ENCODE assay signal across 9 cellular contexts in genomic region chr20:21100590-21101452, GRCh38. TPM values are rescaled to one million over a fixed set of nuclear protein-coding genes. Genes with fewer than 3 reads are reported as not detected.
DNase-seq lines count a peak whose midpoint lies in the region; ATAC-seq and TF ChIP-seq lines count a peak whose summit lies in the region.
"Had no signal": no experiment of that assay in that cellular context is flagged by ENCODE, and none has a peak within 500 bp of the region (broad histone marks: within the 10 kb centered on the region; RNA-seq: fewer than 3 reads in every experiment).

No MANE protein-coding gene starts in this region.

- H3K27ac Mint-ChIP-seq in naive thymus-derived CD8-positive, alpha-beta T cell = peak overlapping the region in 7 of 10 donors; percentile 21 to 95 (median 53)

- DNase-seq in SK-N-SH (peak; percentile 52), dorsolateral prefrontal cortex (no peak), AG20443 (ENCODE audit: low spot score) (no peak)
- DNase-seq in naive thymus-derived CD8-positive, alpha-beta T cell = peak in 1 of 10 donors; percentile 13

- peaks cover 0 to 6% (median 0%) of the 10 kb centered on the region in 3 donors for H3K36me3 Mint-ChIP-seq in naive thymus-derived CD8-positive, alpha-beta T cell

- POLR2A ChIA-PET in SK-N-SH (lab: Yijun Ruan, JAX) = no interaction called here
- POLR2A ChIA-PET in naive thymus-derived CD8-positive, alpha-beta T cell (lab: Charles Lee) = interaction anchor here (0.7 to 2.9 kb wide), 3 partner anchors 10 to 25 kb away, joined by 3 to 9 read pairs (median 4); partner anchors contain the start of gene KIZ

- no peaks in the 10 kb centered on the region for H3K9me2 ChIP-seq in SK-N-SH

- WGBS in SK-N-SH (ENCODE audit: low lambda C conversion rate) = 25% methylated on average over 48 of the region's 64 CpGs

- intact Hi-C loops in dorsolateral prefrontal cortex (cut with DNase I) = loop anchor here (5.0 to 10.0 kb wide), 3 partner anchors 131 to 406 kb away; no protein-coding TSS in a partner anchor

- H3K36me3 ChIP-seq in SK-N-SH (replicated peaks in 1 of 2; ENCODE audit: control insufficient read depth in 1 of 2, insufficient read depth in 2 of 2, low read length in 1 of 2) (no peaks in the 10 kb centered on the region), OCI-LY3 (replicated peaks; ENCODE audit: low read depth, low read length) (no peaks in the 10 kb centered on the region)

- peaks cover 14 to 46% (median 38%) of the 10 kb centered on the region in 4 donors for H3K4me1 Mint-ChIP-seq in naive thymus-derived CD8-positive, alpha-beta T cell

- H3K4me2 ChIP-seq in SK-N-SH (peak overlapping the region; percentile 72), OCI-LY3 (ENCODE audit: low read length) (peak overlapping the region; percentile 97)

- peaks cover 52 to 92% (median 75%) of the 10 kb centered on the region in 5 donors for H3K27me3 Mint-ChIP-seq in naive thymus-derived CD8-positive, alpha-beta T cell

- ATAC-seq in SK-N-SH treated with all-trans-retinoic acid at 6 μM for 48 hours (no peak), HG03571 (IDR thresholded peaks at IDR 0.05; ENCODE audit: unreplicated experiment) (no peak), GM21526 (IDR thresholded peaks at IDR 0.05; ENCODE audit: low FRiP score, unreplicated experiment) (no peak)
- ATAC-seq in naive thymus-derived CD8-positive, alpha-beta T cell = peak in 1 of 2 donors; percentile 4

- no peaks in the 10 kb centered on the region for H3F3A ChIP-seq in SK-N-SH (replicated peaks; ENCODE audit: insufficient read depth)

- H3K9ac ChIP-seq in SK-N-SH = no peak overlapping the region
- H3K9ac ChIP-seq in OCI-LY3 (ENCODE audit: low read length) = peak overlapping the region; percentile 66

- H3K4me3 ChIP-seq in SK-N-SH (ENCODE audit: low read depth in 2 of 2, low read length in 1 of 2) (peak overlapping the region; percentile 26 to 30; a peak in 3 of 4 replicates), OCI-LY3 (ENCODE audit: low read length) (peak overlapping the region; percentile 89), dorsolateral prefrontal cortex (peak overlapping the region; percentile 29 to 76 (median 57))

- H2AFZ ChIP-seq in SK-N-SH (ENCODE audit: low read depth) (peak overlapping the region; percentile 54), OCI-LY3 (ENCODE audit: low read depth, low read length) (peak overlapping the region; percentile 97)

- peaks cover 0 to 8% (median 0%) of the 10 kb centered on the region in 9 donors for H3K9me3 Mint-ChIP-seq in naive thymus-derived CD8-positive, alpha-beta T cell

- peak overlapping the region; percentile 76 to 94 (median 88) for H3K4me3 Mint-ChIP-seq in naive thymus-derived CD8-positive, alpha-beta T cell

- TF ChIP-seq RAD21 in SK-N-SH (IDR thresholded peaks at IDR 0.05; ENCODE audit: low read length) = no peak

- H3K9me3 ChIP-seq in SK-N-SH (no peaks in the 10 kb centered on the region), OCI-LY3 (ENCODE audit: insufficient read depth, low read length) (no peaks in the 10 kb centered on the region)

- H3K27me3 ChIP-seq in SK-N-SH (ENCODE audit: insufficient read depth) (peaks cover 77% of the 10 kb centered on the region), OCI-LY3 (ENCODE audit: low read depth, low read length) (peaks cover 42% of the 10 kb centered on the region), dorsolateral prefrontal cortex (peaks cover 3 to 98% (median 80%) of the 10 kb centered on the region in 45 donors)

- CTCF ChIA-PET in SK-N-SH (lab: Yijun Ruan, JAX) = interaction anchor here (1.2 to 1.5 kb wide), 2 partner anchors 405 to 515 kb away, joined by 3 to 5 read pairs; no protein-coding TSS in a partner anchor

- H3K27ac ChIP-seq in SK-N-SH (ENCODE audit: low read depth in 2 of 2, low read length in 1 of 2) = no peak overlapping the region
- H3K27ac ChIP-seq in OCI-LY3 (ENCODE audit: low read length) = no peak overlapping the region
- peak overlapping the region in 51 of 59 donors; percentile 6 to 84 (median 69) for H3K27ac ChIP-seq in dorsolateral prefrontal cortex
- H3K27ac ChIP-seq: C4-2B had no signal

- H3K4me1 ChIP-seq in SK-N-SH (ENCODE audit: control insufficient read depth in 1 of 2, insufficient read depth in 2 of 2, low read depth in 1 of 2, low read length in 1 of 2) (peaks cover 0 to 23% of the 10 kb centered on the region in 2 experiments; a peak in 1 of 4 replicates), OCI-LY3 (ENCODE audit: low read length) (peaks cover 16% of the 10 kb centered on the region)

- H4K20me1 ChIP-seq in SK-N-SH (ENCODE audit: insufficient read depth) (no peaks in the 10 kb centered on the region), OCI-LY3 (ENCODE audit: insufficient read depth, low read length) (no peaks in the 10 kb centered on the region)

- TF ChIP-seq EP300 in SK-N-SH (IDR thresholded peaks at IDR 0.05; ENCODE audit: borderline replicate concordance in 1 of 2, low read depth in 1 of 2, low read length in 1 of 2) = no peak

- no peaks in the 10 kb centered on the region for H3K79me2 ChIP-seq in SK-N-SH (ENCODE audit: insufficient read depth)
- H3K79me2 ChIP-seq in OCI-LY3 (ENCODE audit: low read length) = no peaks in the 10 kb centered on the region

- TF ChIP-seq CTCF in SK-N-SH (IDR thresholded peaks at IDR 0.05) (no peak), OCI-LY3 (IDR thresholded peaks at IDR 0.05; ENCODE audit: low read depth, low read length) (no peak), dorsolateral prefrontal cortex (IDR thresholded peaks at IDR 0.05 in 54 of 56, conservative IDR thresholded peaks at IDR 0.05 in 2 of 56; ENCODE audit: low read depth in 1 of 56, partially characterized antibody in 56 of 56) (no peak)

TF ChIP-seq in SK-N-SH, 30 proteins besides CTCF, POLR2A, EP300 and RAD21:
- TF ChIP-seq EZH2phosphoT487 (IDR thresholded peaks at IDR 0.05; ENCODE audit: borderline replicate concordance, low read depth) = peak; percentile 94
- TF ChIP-seq IRF3 (IDR thresholded peaks at IDR 0.05; ENCODE audit: low read depth, low read length) = no peak
- no peak for TF ChIP-seq MAX (IDR thresholded peaks at IDR 0.05; ENCODE audit: low read depth)

TF ChIP-seq in SK-N-SH treated with all-trans-retinoic acid at 6 μM for 48 hours, 23 proteins besides CTCF, POLR2A, EP300 and RAD21:
- TF ChIP-seq ESRRG (CRISPR knock-in tag; IDR thresholded peaks at IDR 0.05) (no peak), ISL1 (CRISPR knock-in tag; IDR thresholded peaks at IDR 0.05) (no peak), ZNF8 (CRISPR knock-in tag; IDR thresholded peaks at IDR 0.05) (no peak), TCF4 (CRISPR knock-in tag; IDR thresholded peaks at IDR 0.05; ENCODE audit: borderline replicate concordance) (no peak), CSRNP3 (CRISPR knock-in tag; IDR thresholded peaks at IDR 0.05) (no peak), OSR1 (CRISPR knock-in tag; IDR thresholded peaks at IDR 0.05) (no peak), ZFP3 (CRISPR knock-in tag; IDR thresholded peaks at IDR 0.05) (no peak), SNAI2 (CRISPR knock-in tag; IDR thresholded peaks at IDR 0.05) (no peak), PATZ1 (CRISPR knock-in tag; IDR thresholded peaks at IDR 0.05; ENCODE audit: borderline replicate concordance) (no peak), ARNTL (CRISPR knock-in tag; IDR thresholded peaks at IDR 0.05; ENCODE audit: borderline replicate concordance, low read depth) (no peak), CSDC2 (CRISPR knock-in tag; IDR thresholded peaks at IDR 0.05) (no peak)

RNA-seq across cellular contexts. Expression of gene LINC00237, which starts 5.3 kb away (rescaled TPM):
- not detected in 2 replicates for polyA plus RNA-seq in SK-N-SH (2012; rRNA removed)
- not detected in 2 replicates for polyA plus RNA-seq in SK-N-SH (2012; cell fraction: cytosol; rRNA removed)
- polyA plus RNA-seq in SK-N-SH (2012; cell fraction: nucleus; rRNA removed) = not detected in 2 replicates
- 1 to 10 TPM in 72 of 120 experiments, under 1 TPM in 33, not detected in 15; 0.46 to 5.1 (median 1.4) TPM for total RNA-seq in dorsolateral prefrontal cortex
- not detected for total RNA-seq in naive thymus-derived CD8-positive, alpha-beta T cell
- under 1 TPM in 1 of 3 donors, not detected in 2; 0.56 TPM for polyA plus RNA-seq in naive thymus-derived CD8-positive, alpha-beta T cell

RNA-seq across cellular contexts. Expression of gene KIZ, which starts 25.1 kb away (rescaled TPM):
- 3.9 and 5.5 TPM in 2 replicates for polyA plus RNA-seq in SK-N-SH (2012; rRNA removed)
- 4.6 and 5.3 TPM in 2 replicates for polyA plus RNA-seq in SK-N-SH (2012; cell fraction: cytosol; rRNA removed)
- 11.3 and 13.8 TPM in 2 replicates for polyA plus RNA-seq in SK-N-SH (2012; cell fraction: nucleus; rRNA removed)
- 10 to 100 TPM; 29.8 to 75.5 (median 45.9) TPM for total RNA-seq in dorsolateral prefrontal cortex
- 10 to 100 TPM; 59.7 to 62.9 TPM for total RNA-seq in naive thymus-derived CD8-positive, alpha-beta T cell
- 10 to 100 TPM; 19.4 to 27.7 (median 22.3) TPM for polyA plus RNA-seq in naive thymus-derived CD8-positive, alpha-beta T cell

Comparison
In these comparisons a context has a peak if more than half of its experiments do, and no peak if none do; other contexts are left out.
1. H3K27ac ChIP-seq: peak in dorsolateral prefrontal cortex (51 of 59); none in SK-N-SH (0 of 2) and OCI-LY3 (single experiment).
2. H3K4me3 ChIP-seq: peak in every context shown above with its lines; median percentile 89 in OCI-LY3; 57 in dorsolateral prefrontal cortex; 28 in SK-N-SH.